27 cellular contexts compared by ENCODE assay signal in the genomic region with DNA sequence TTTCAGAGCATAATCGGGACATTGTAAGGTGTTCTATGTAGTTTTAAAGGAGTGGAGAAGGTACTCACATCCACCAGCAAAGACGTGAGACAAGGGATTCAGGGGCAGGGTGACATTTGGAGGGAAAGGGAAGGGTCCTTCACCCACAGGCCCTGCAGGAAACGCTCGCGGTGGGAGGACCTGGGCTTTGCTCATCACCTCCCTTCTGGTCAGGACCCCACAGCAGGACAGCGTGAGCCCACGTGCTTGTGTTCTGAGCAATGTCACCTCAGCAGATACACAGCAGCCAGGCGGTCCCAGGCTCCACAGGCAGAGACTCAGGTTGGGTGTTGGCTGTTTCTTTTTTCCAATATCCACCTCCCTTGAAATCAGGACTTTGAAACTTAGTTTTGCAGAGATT.
"Had no signal": no experiment of that assay in that cellular context is flagged by ENCODE, and none has a peak within 500 bp of the region (broad histone marks: within the 10 kb centered on the region; RNA-seq: fewer than 3 reads in every experiment).

No MANE protein-coding gene starts in this region.

- H3K4me1 Mint-ChIP-seq: immature natural killer cell; naive B cell; stimulated activated naive B cell treated with anti-CD40 and anti-IgM and Interleukin-4, amounts not matched to agents 10 μg/mL and 1 μg/mL and 100 μg/mL, for 72 hours had no signal

- H3K9me3 ChIP-seq: esophagus squamous epithelium, mucosa of descending colon, neutrophil, pancreas, prostate gland, right atrium auricular region, spleen, thoracic aorta, tibial nerve, upper lobe of left lung had no signal

- H3K27ac ChIP-seq: coronary artery, esophagus squamous epithelium, neutrophil, pancreas, prostate gland, right atrium auricular region, thoracic aorta, tibial nerve, upper lobe of left lung had no signal

- H3K4me3 Mint-ChIP-seq: effector memory CD8-positive, alpha-beta T cell; immature natural killer cell; mesothelial cell of epicardium; naive B cell; nephron progenitor cell; stimulated activated naive B cell treated with anti-CD40 and anti-IgM and Interleukin-4, amounts not matched to agents 10 μg/mL and 1 μg/mL and 100 μg/mL, for 72 hours; stimulated activated naive CD8-positive, alpha-beta T cell treated with anti-CD3 and anti-CD28 coated beads, Interleukin-15, Interleukin-2, amounts not matched to agents 100 ng/mL and 50 ng/mL, for 24 hours had no signal

- H3K4me1 ChIP-seq: prostate gland, right atrium auricular region, tibial nerve had no signal

- H3K4me3 ChIP-seq: coronary artery, esophagus squamous epithelium, mucosa of descending colon, pancreas, prostate gland, right atrium auricular region, spleen, thoracic aorta, tibial nerve, upper lobe of left lung had no signal

- H3K27me3 Mint-ChIP-seq: stimulated activated naive CD8-positive, alpha-beta T cell treated with anti-CD3 and anti-CD28 coated beads, Interleukin-15, Interleukin-2, amounts not matched to agents 100 ng/mL and 50 ng/mL, for 24 hours had no signal

- ATAC-seq: effector memory CD8-positive, alpha-beta T cell; mucosa of descending colon; pancreas; sciatic nerve; stimulated activated naive B cell treated with anti-CD40 and anti-IgM and Interleukin-4, amounts not matched to agents 10 μg/mL and 1 μg/mL and 100 μg/mL, for 72 hours had no signal

- DNase-seq: dermis blood vessel endothelial cell; effector memory CD8-positive, alpha-beta T cell; erythroblast; esophagus squamous epithelium; foreskin melanocyte; immature natural killer cell; islet precursor cell; mesenchymal stem cell; mucosa of descending colon; naive B cell; nephron progenitor cell; pancreas; spleen; stimulated activated CD4-positive, alpha-beta T cell treated with anti-CD3 and anti-CD28 coated beads, Interleukin-4, amount 100 ng/mL, for 4 hours; stimulated activated naive B cell treated with anti-CD40 and anti-IgM and Interleukin-4, amounts not matched to agents 10 μg/mL and 1 μg/mL and 100 μg/mL, for 72 hours; upper lobe of left lung had no signal

- H3K27me3 ChIP-seq: pancreas, right atrium auricular region, upper lobe of left lung had no signal

- FAIRE-seq: endometrium, pancreas, urothelium cell line had no signal

- H3K36me3 Mint-ChIP-seq: mesothelial cell of epicardium; naive B cell; stimulated activated naive B cell treated with anti-CD40 and anti-IgM and Interleukin-4, amounts not matched to agents 10 μg/mL and 1 μg/mL and 100 μg/mL, for 72 hours had no signal

- H3K27ac Mint-ChIP-seq: effector memory CD8-positive, alpha-beta T cell; immature natural killer cell; mesothelial cell of epicardium; naive B cell; nephron progenitor cell; stimulated activated naive B cell treated with anti-CD40 and anti-IgM and Interleukin-4, amounts not matched to agents 10 μg/mL and 1 μg/mL and 100 μg/mL, for 72 hours; stimulated activated naive CD8-positive, alpha-beta T cell treated with anti-CD3 and anti-CD28 coated beads, Interleukin-15, Interleukin-2, amounts not matched to agents 100 ng/mL and 50 ng/mL, for 24 hours had no signal

- H3K36me3 ChIP-seq: esophagus squamous epithelium, neutrophil, pancreas, prostate gland, right atrium auricular region, spleen, thoracic aorta, tibial nerve, upper lobe of left lung had no signal

- H3K9me3 Mint-ChIP-seq: effector memory CD8-positive, alpha-beta T cell; mesothelial cell of epicardium; naive B cell; nephron progenitor cell; stimulated activated naive B cell treated with anti-CD40 and anti-IgM and Interleukin-4, amounts not matched to agents 10 μg/mL and 1 μg/mL and 100 μg/mL, for 72 hours; stimulated activated naive CD8-positive, alpha-beta T cell treated with anti-CD3 and anti-CD28 coated beads, Interleukin-15, Interleukin-2, amounts not matched to agents 100 ng/mL and 50 ng/mL, for 24 hours had no signal
